In genomic region chrX:150868625-150869024, GRCh38 we compare ENCODE assay signal across 19 cellular contexts. TPM values are rescaled to one million over a fixed set of nuclear protein-coding genes. Genes with fewer than 3 reads are reported as not detected.
DNase-seq lines count a peak whose midpoint lies in the region; ATAC-seq and TF ChIP-seq lines count a peak whose summit lies in the region.
"Had no signal": no experiment of that assay in that cellular context is flagged by ENCODE, and none has a peak within 500 bp of the region (broad histone marks: within the 10 kb centered on the region; RNA-seq: fewer than 3 reads in every experiment).

No MANE protein-coding gene starts in this region.

- H3K9me2 ChIP-seq in MM.1S (replicated peaks; ENCODE audit: insufficient read depth, low read length), result no peaks in the 10 kb centered on the region

- H3K27me3 ChIP-seq in MM.1S (replicated peaks; ENCODE audit: insufficient read depth, low read length), result no peaks in the 10 kb centered on the region
- H3K27me3 ChIP-seq in MG63, result no peaks in the 10 kb centered on the region
- H3K27me3 ChIP-seq: BE2C had no signal

- TF ChIP-seq POLR2A in lower leg skin (IDR thresholded peaks at IDR 0.05), result no peak

- POLR2A ChIA-PET in AG04449 (lab: Yijun Ruan, JAX), result no interaction called here

- H3K4me2 ChIP-seq in MM.1S (ENCODE audit: low read depth, low read length), result peak overlapping the region; percentile 23
- H3K4me2 ChIP-seq: GM23338 had no signal

- H3K4me1 ChIP-seq in MM.1S (ENCODE audit: low read length) (peaks cover 51% of the 10 kb centered on the region), mucosa of descending colon (ENCODE audit: low read depth) (no peaks in the 10 kb centered on the region)
- H3K4me1 ChIP-seq: BE2C had no signal

- H3K9ac ChIP-seq in MM.1S (ENCODE audit: low read length), result no peak overlapping the region

- no peaks in the 10 kb centered on the region for H3K9me3 ChIP-seq in MM.1S (replicated peaks; ENCODE audit: insufficient read depth, low read length)
- H3K9me3 ChIP-seq in MG63, result no peaks in the 10 kb centered on the region
- H3K9me3 ChIP-seq in mucosa of descending colon, result no peaks in the 10 kb centered on the region
- H3K9me3 ChIP-seq: BE2C had no signal

- no peaks in the 10 kb centered on the region for H4K20me1 ChIP-seq in MM.1S (ENCODE audit: insufficient read depth, low read length)

- TF ChIP-seq CTCF in AG04449 (IDR thresholded peaks at IDR 0.05; ENCODE audit: insufficient read depth, low read length, missing control alignments), result no peak
- TF ChIP-seq CTCF in MM.1S (IDR thresholded peaks at IDR 0.05; ENCODE audit: low read length), result no peak
- no peak for TF ChIP-seq CTCF in mucosa of descending colon (IDR thresholded peaks at IDR 0.05)
- TF ChIP-seq CTCF in lower leg skin (IDR thresholded peaks at IDR 0.05), result no peak

- CTCF ChIA-PET in AG04449 (lab: Yijun Ruan, JAX), result no interaction called here

- no peak overlapping the region for H2AFZ ChIP-seq in MM.1S (ENCODE audit: low read length)
- H2AFZ ChIP-seq: GM23338 had no signal

- H3K27ac ChIP-seq in MM.1S (ENCODE audit: low read length), result peak overlapping the region; percentile 36; the same call in 1 of the 2 replicates

- 56 to 69% methylated on average over 2 of the region's 2 CpGs for WGBS in lower leg skin, 2 donors

- peak; percentile 21 for DNase-seq in AG04449 (ENCODE audit: low read depth, low spot score)
- DNase-seq in MM.1S, result no peak
- peak; percentile 25 for DNase-seq in fibroblast of gingiva (ENCODE audit: low read depth)
- DNase-seq in MG63, result no peak
- no peak for DNase-seq in mucosa of descending colon
- no peak for DNase-seq in lower leg skin (ENCODE audit: low spot score in 2 of 2)
- no peak for DNase-seq in stimulated activated CD8-positive, alpha-beta memory T cell treated with anti-CD3 and anti-CD28 coated beads, Interleukin-4, amount 100 ng/mL, for 48 hours
- DNase-seq: BE2C; CD8-positive, alpha-beta T cell; KG1; NCI-H1105 treated with DMSO at 0.1 percent for 48 hours; NCI-H187 treated with DMSO at 0.1 percent for 48 hours; NCI-H446 treated with DMSO at 0.1 percent for 48 hours; NCI-H748 treated with DMSO at 0.1 percent for 48 hours; SHP77 had no signal

- H3K4me3 ChIP-seq in AG04449 (ENCODE audit: low read depth, low read length), result no peak overlapping the region
- H3K4me3 ChIP-seq in MM.1S (ENCODE audit: low read length), result no peak overlapping the region
- no peak overlapping the region for H3K4me3 ChIP-seq in MG63
- no peak overlapping the region for H3K4me3 ChIP-seq in mucosa of descending colon
- no peak overlapping the region for H3K4me3 ChIP-seq in lower leg skin (ENCODE audit: low read depth, poor library complexity, severe bottlenecking)
- H3K4me3 ChIP-seq: GM23338 had no signal

- peaks cover 37% of the 10 kb centered on the region for H3K79me2 ChIP-seq in MM.1S (ENCODE audit: low read length)

- intact Hi-C loops in mucosa of descending colon (cut with DNase I, micrococcal nuclease) (no loop called here), lower leg skin (cut with DNase I; ENCODE audit: low total_unique reads) (no loop called here)

- H3F3A ChIP-seq in MM.1S (ENCODE audit: insufficient read depth, low read length), result no peaks in the 10 kb centered on the region

- peak; percentile 46 for ATAC-seq in GM18502 (IDR thresholded peaks at IDR 0.05; ENCODE audit: poor library complexity, unreplicated experiment)
- ATAC-seq in mucosa of descending colon, result no peak
- ATAC-seq: CD8-positive, alpha-beta T cell; GM23338; Panc1; SK-N-SH treated with all-trans-retinoic acid at 6 μM for 48 hours had no signal

- H3K36me3 ChIP-seq in MM.1S (replicated peaks; ENCODE audit: insufficient read depth, low read length), result no peaks in the 10 kb centered on the region
- no peaks in the 10 kb centered on the region for H3K36me3 ChIP-seq in MG63
- H3K36me3 ChIP-seq in mucosa of descending colon (ENCODE audit: low read depth), result no peaks in the 10 kb centered on the region
- H3K36me3 ChIP-seq: BE2C had no signal

RNA-seq across cellular contexts. Expression of gene CD99L2, which starts 29.8 kb away (rescaled TPM):
- total RNA-seq in MG63 (2014; rRNA removed; shearing (Covaris generic); ENCODE audit: low replicate concordance), result 39.1 and 54.7 TPM in 2 replicates
- total RNA-seq in mucosa of descending colon (10 to 100 TPM; 12.3 to 48.0 (median 15.6) TPM), lower leg skin (10 to 100 TPM in 3 of 4 donors, 1 to 10 TPM in 1; 7.5 to 26.8 (median 17.3) TPM)

Comparison
In these comparisons a context has a peak if more than half of its experiments do, and no peak if none do; other contexts are left out.
1. DNase-seq: peak in AG04449 (single experiment) and fibroblast of gingiva (single experiment); none in MM.1S (single experiment), MG63 (single experiment), mucosa of descending colon (0 of 3), lower leg skin (0 of 2) and stimulated activated CD8-positive, alpha-beta memory T cell treated with anti-CD3 and anti-CD28 coated beads, Interleukin-4, amount 100 ng/mL, for 48 hours (single experiment).